Comparison of ENCODE assay signal across 19 cellular contexts in genomic region chr2:98511981-98512380, GRCh38.
DNase-seq lines count a peak whose midpoint lies in the region; ATAC-seq lines count a peak whose summit lies in the region.
"Had no signal": no experiment of that assay in that cellular context is flagged by ENCODE, and none has a peak within 500 bp of the region (broad histone marks: within the 10 kb centered on the region; RNA-seq: fewer than 3 reads in every experiment).

No MANE protein-coding gene starts in this region.

- POLR2A ChIA-PET in CD8-positive, alpha-beta memory T cell (lab: Charles Lee) = interaction anchor here (0.5 to 1.1 kb wide), 2 partner anchors 37 to 48 kb away, joined by 3 to 4 read pairs; no protein-coding TSS in a partner anchor

- no peak overlapping the region for H3K4me3 ChIP-seq in CD8-positive, alpha-beta memory T cell (ENCODE audit: low read length)
- H3K4me3 ChIP-seq: BLaER1, Peyer's patch had no signal

- CTCF ChIA-PET in CD8-positive, alpha-beta memory T cell (lab: Charles Lee) = no interaction called here

- no peak overlapping the region for H3K4me3 Mint-ChIP-seq in activated T-cell treated with anti-CD3 and anti-CD28 coated beads, Interleukin-2, amount 50 U/mL, for 24 hours
- peak overlapping the region in 5 of 7 donors; percentile 7 to 63 (median 44) for H3K4me3 Mint-ChIP-seq in CD8-positive, alpha-beta memory T cell
- peak overlapping the region; percentile 53 to 80 (median 78) for H3K4me3 Mint-ChIP-seq in immature natural killer cell
- H3K4me3 Mint-ChIP-seq in stimulated activated effector memory CD8-positive, alpha-beta T cell treated with anti-CD3 and anti-CD28 coated beads, Interleukin-12 subunit alpha, Interleukin-12 subunit beta, amount 100 ng/mL, for 72 hours = no peak overlapping the region

- DNase-seq in activated T-cell treated with anti-CD3 and anti-CD28 coated beads, Interleukin-2, amount 50 U/mL, for 24 hours = no peak
- DNase-seq in activated T-cell treated with anti-CD3 and anti-CD28 coated beads for 4 hours = no peak
- no peak for DNase-seq in CD8-positive, alpha-beta memory T cell
- DNase-seq in immature natural killer cell = peak; percentile 57 to 71 (median 64)
- DNase-seq in stimulated activated effector memory CD8-positive, alpha-beta T cell treated with anti-CD3 and anti-CD28 coated beads, Interleukin-12 subunit alpha, Interleukin-12 subunit beta, amount 100 ng/mL, for 72 hours (ENCODE audit: low spot score in 2 of 2) = peak in 1 of 2 donors; percentile 42
- DNase-seq in germinal center (ENCODE audit: low spot score) = no peak
- DNase-seq in NCI-H226 = no peak
- DNase-seq: COR-L47, DMS 273 treated with DMSO at 0.1 percent for 48 hours, DND-41, IMR-90, NCI-H1417 treated with DMSO at 0.1 percent for 48 hours, NCI-H1930, NCI-H345, NCI-H524 treated with DMSO at 0.1 percent for 48 hours had no signal

- H3K36me3 ChIP-seq in CD8-positive, alpha-beta memory T cell (ENCODE audit: insufficient read depth, low read length) = peaks cover 1% of the 10 kb centered on the region
- H3K36me3 ChIP-seq: Peyer's patch had no signal

- peaks cover 13% of the 10 kb centered on the region for H3K36me3 Mint-ChIP-seq in activated T-cell treated with anti-CD3 and anti-CD28 coated beads, Interleukin-2, amount 50 U/mL, for 24 hours (ENCODE audit: low read depth)
- peaks cover 0 to 32% (median 4%) of the 10 kb centered on the region in 3 donors for H3K36me3 Mint-ChIP-seq in CD8-positive, alpha-beta memory T cell
- peaks cover 0 to 4% (median 0%) of the 10 kb centered on the region in 3 donors for H3K36me3 Mint-ChIP-seq in immature natural killer cell
- peaks cover 21% of the 10 kb centered on the region for H3K36me3 Mint-ChIP-seq in stimulated activated effector memory CD8-positive, alpha-beta T cell treated with anti-CD3 and anti-CD28 coated beads, Interleukin-12 subunit alpha, Interleukin-12 subunit beta, amount 100 ng/mL, for 72 hours

- H3K4me1 Mint-ChIP-seq in activated T-cell treated with anti-CD3 and anti-CD28 coated beads, Interleukin-2, amount 50 U/mL, for 24 hours (ENCODE audit: low read depth) = peaks cover 95% of the 10 kb centered on the region
- H3K4me1 Mint-ChIP-seq in CD8-positive, alpha-beta memory T cell = peaks cover 89 to 99% (median 96%) of the 10 kb centered on the region in 3 donors
- peaks cover 100% of the 10 kb centered on the region in 2 donors for H3K4me1 Mint-ChIP-seq in immature natural killer cell
- H3K4me1 Mint-ChIP-seq in stimulated activated effector memory CD8-positive, alpha-beta T cell treated with anti-CD3 and anti-CD28 coated beads, Interleukin-12 subunit alpha, Interleukin-12 subunit beta, amount 100 ng/mL, for 72 hours = peaks cover 98% of the 10 kb centered on the region

- H3K4me1 ChIP-seq in CD8-positive, alpha-beta memory T cell (ENCODE audit: insufficient read depth, low read length) = peaks cover 96% of the 10 kb centered on the region

- no peaks in the 10 kb centered on the region for H3K9me3 ChIP-seq in CD8-positive, alpha-beta memory T cell (ENCODE audit: low read length)
- H3K9me3 ChIP-seq: BLaER1, Peyer's patch had no signal

- no peak overlapping the region for H3K27ac ChIP-seq in CD8-positive, alpha-beta memory T cell (ENCODE audit: low read depth, low read length)
- H3K27ac ChIP-seq: BLaER1, Peyer's patch had no signal

- ATAC-seq in stimulated activated effector memory CD8-positive, alpha-beta T cell treated with anti-CD3 and anti-CD28 coated beads, Interleukin-12 subunit alpha, Interleukin-12 subunit beta, amount 100 ng/mL, for 72 hours = no peak
- no peak for ATAC-seq in HG03460 (IDR thresholded peaks at IDR 0.05; ENCODE audit: unreplicated experiment)
- ATAC-seq: Right ventricle myocardium inferior had no signal

- H3K27ac Mint-ChIP-seq in activated T-cell treated with anti-CD3 and anti-CD28 coated beads, Interleukin-2, amount 50 U/mL, for 24 hours = peak overlapping the region; percentile 37
- peak overlapping the region in 7 of 8 donors; percentile 23 to 82 (median 62) for H3K27ac Mint-ChIP-seq in CD8-positive, alpha-beta memory T cell
- peak overlapping the region; percentile 73 to 92 (median 80) for H3K27ac Mint-ChIP-seq in immature natural killer cell
- H3K27ac Mint-ChIP-seq in stimulated activated effector memory CD8-positive, alpha-beta T cell treated with anti-CD3 and anti-CD28 coated beads, Interleukin-12 subunit alpha, Interleukin-12 subunit beta, amount 100 ng/mL, for 72 hours = peak overlapping the region; percentile 48

- H3K27me3 ChIP-seq in CD8-positive, alpha-beta memory T cell (ENCODE audit: insufficient read depth, low read length, poor library complexity, severe bottlenecking) = no peaks in the 10 kb centered on the region
- H3K27me3 ChIP-seq: BLaER1, Peyer's patch had no signal

- no peaks in the 10 kb centered on the region for H3K9me3 Mint-ChIP-seq in activated T-cell treated with anti-CD3 and anti-CD28 coated beads, Interleukin-2, amount 50 U/mL, for 24 hours
- no peaks in the 10 kb centered on the region for H3K9me3 Mint-ChIP-seq in CD8-positive, alpha-beta memory T cell
- no peaks in the 10 kb centered on the region for H3K9me3 Mint-ChIP-seq in immature natural killer cell
- H3K9me3 Mint-ChIP-seq in stimulated activated effector memory CD8-positive, alpha-beta T cell treated with anti-CD3 and anti-CD28 coated beads, Interleukin-12 subunit alpha, Interleukin-12 subunit beta, amount 100 ng/mL, for 72 hours = no peaks in the 10 kb centered on the region

- H3K27me3 Mint-ChIP-seq in activated T-cell treated with anti-CD3 and anti-CD28 coated beads, Interleukin-2, amount 50 U/mL, for 24 hours = no peaks in the 10 kb centered on the region
- no peaks in the 10 kb centered on the region for H3K27me3 Mint-ChIP-seq in CD8-positive, alpha-beta memory T cell
- H3K27me3 Mint-ChIP-seq in immature natural killer cell (ENCODE audit: low read depth in 3 of 3) = peaks cover 0 to 5% (median 2%) of the 10 kb centered on the region in 3 donors

Comparison
In these comparisons a context has a peak if more than half of its experiments do, and no peak if none do; other contexts are left out.
1. DNase-seq: peak in immature natural killer cell (3 of 3); none in activated T-cell treated with anti-CD3 and anti-CD28 coated beads, Interleukin-2, amount 50 U/mL, for 24 hours (single experiment), activated T-cell treated with anti-CD3 and anti-CD28 coated beads for 4 hours (single experiment), CD8-positive, alpha-beta memory T cell (0 of 5), germinal center (single experiment) and NCI-H226 (single experiment).
2. H3K4me3 Mint-ChIP-seq: peak in CD8-positive, alpha-beta memory T cell (5 of 7) and immature natural killer cell (5 of 5); none in activated T-cell treated with anti-CD3 and anti-CD28 coated beads, Interleukin-2, amount 50 U/mL, for 24 hours (single experiment) and stimulated activated effector memory CD8-positive, alpha-beta T cell treated with anti-CD3 and anti-CD28 coated beads, Interleukin-12 subunit alpha, Interleukin-12 subunit beta, amount 100 ng/mL, for 72 hours (single experiment).
3. Peak in every context shown above with its lines, with median percentiles within 50 percentile points of each other: H3K27ac Mint-ChIP-seq.